Comparison of ENCODE assay signal across 8 cellular contexts in genomic region chr13:52968074-52968700, GRCh38.
DNase-seq lines count a peak whose midpoint lies in the region; ATAC-seq and TF ChIP-seq lines count a peak whose summit lies in the region.

No MANE protein-coding gene starts in this region.

- H3K4me1 ChIP-seq in CD4-positive, CD25-positive, alpha-beta regulatory T cell (ENCODE audit: control insufficient read depth, insufficient read depth, low read length, poor library complexity, severe bottlenecking) = no peaks in the 10 kb centered on the region
- no peaks in the 10 kb centered on the region for H3K4me1 ChIP-seq in lower lobe of right lung

- peak; percentile 60 to 71 for ATAC-seq in CD4-positive, CD25-positive, alpha-beta regulatory T cell (ENCODE audit: low read depth in 2 of 2)
- ATAC-seq in GM19351 (IDR thresholded peaks at IDR 0.05; ENCODE audit: unreplicated experiment) = peak; percentile 100
- ATAC-seq in HG03439 (IDR thresholded peaks at IDR 0.05; ENCODE audit: unreplicated experiment) = peak; percentile 93
- ATAC-seq in activated CD4-positive, alpha-beta T cell treated with anti-CD3 and anti-CD28 coated beads for 36 hours = peak; percentile 79
- ATAC-seq in lower lobe of right lung = peak; percentile 93 to 94

- no peaks in the 10 kb centered on the region for H3K27me3 Mint-ChIP-seq in CD4-positive, CD25-positive, alpha-beta regulatory T cell
- H3K27me3 Mint-ChIP-seq in activated CD4-positive, alpha-beta T cell treated with anti-CD3 and anti-CD28 coated beads for 36 hours = peaks cover 7% of the 10 kb centered on the region

- no peak overlapping the region for H3K4me3 Mint-ChIP-seq in CD4-positive, CD25-positive, alpha-beta regulatory T cell
- no peak overlapping the region for H3K4me3 Mint-ChIP-seq in activated CD4-positive, alpha-beta T cell treated with anti-CD3 and anti-CD28 coated beads for 36 hours

- no peaks in the 10 kb centered on the region for H3K36me3 ChIP-seq in CD4-positive, CD25-positive, alpha-beta regulatory T cell (ENCODE audit: control insufficient read depth, insufficient read depth, low read length)
- no peaks in the 10 kb centered on the region for H3K36me3 ChIP-seq in lower lobe of right lung

- POLR2A ChIA-PET in activated CD4-positive, alpha-beta T cell treated with anti-CD3 and anti-CD28 coated beads for 36 hours (lab: Charles Lee) = no interaction called here

- no peaks in the 10 kb centered on the region for H3K27me3 ChIP-seq in CD4-positive, CD25-positive, alpha-beta regulatory T cell (ENCODE audit: control insufficient read depth, insufficient read depth, low read length)
- H3K27me3 ChIP-seq in lower lobe of right lung (ENCODE audit: low read depth) = peaks cover 5% of the 10 kb centered on the region

- H3K9me3 ChIP-seq in CD4-positive, CD25-positive, alpha-beta regulatory T cell (ENCODE audit: control insufficient read depth in 2 of 2, low read length in 2 of 2) = no peaks in the 10 kb centered on the region
- no peaks in the 10 kb centered on the region for H3K9me3 ChIP-seq in lower lobe of right lung

- peak; percentile 90 for TF ChIP-seq CTCF in lower lobe of right lung (IDR thresholded peaks at IDR 0.05)

- no peak overlapping the region for H3K4me3 ChIP-seq in CD4-positive, CD25-positive, alpha-beta regulatory T cell (ENCODE audit: low read depth, low read length)
- H3K4me3 ChIP-seq in lower lobe of right lung = no peak overlapping the region

- peaks cover 0 to 3% (median 0%) of the 10 kb centered on the region in 4 donors for H3K4me1 Mint-ChIP-seq in CD4-positive, CD25-positive, alpha-beta regulatory T cell
- H3K4me1 Mint-ChIP-seq in activated CD4-positive, alpha-beta T cell treated with anti-CD3 and anti-CD28 coated beads for 36 hours = no peaks in the 10 kb centered on the region

- intact Hi-C loops in activated CD4-positive, alpha-beta T cell treated with anti-CD3 and anti-CD28 coated beads for 36 hours (cut with DNase I, micrococcal nuclease) = loop anchor here in 1 of 2 experiments (1.0 to 5.0 kb wide), 3 partner anchors 116 to 359 kb away; no protein-coding TSS in a partner anchor
- intact Hi-C loops in lower lobe of right lung (cut with DNase I) = no loop called here

- H3K27ac ChIP-seq in CD4-positive, CD25-positive, alpha-beta regulatory T cell (ENCODE audit: insufficient read depth, low read length, poor library complexity, severe bottlenecking) = no peak overlapping the region
- H3K27ac ChIP-seq in lower lobe of right lung = no peak overlapping the region

- no peaks in the 10 kb centered on the region for H3K9me3 Mint-ChIP-seq in CD4-positive, CD25-positive, alpha-beta regulatory T cell
- no peaks in the 10 kb centered on the region for H3K9me3 Mint-ChIP-seq in activated CD4-positive, alpha-beta T cell treated with anti-CD3 and anti-CD28 coated beads for 36 hours (ENCODE audit: low read depth)

- CTCF ChIA-PET in activated CD4-positive, alpha-beta T cell treated with anti-CD3 and anti-CD28 coated beads for 36 hours (lab: Charles Lee) = interaction anchor here (0.5 to 2.9 kb wide), 35 partner anchors 9 to 364 kb away, joined by 3 to 13 read pairs (median 4); no protein-coding TSS in a partner anchor

- H3K36me3 Mint-ChIP-seq in CD4-positive, CD25-positive, alpha-beta regulatory T cell = no peaks in the 10 kb centered on the region
- no peaks in the 10 kb centered on the region for H3K36me3 Mint-ChIP-seq in activated CD4-positive, alpha-beta T cell treated with anti-CD3 and anti-CD28 coated beads for 36 hours (ENCODE audit: low read depth)

- H3K27ac Mint-ChIP-seq in CD4-positive, CD25-positive, alpha-beta regulatory T cell = no peak overlapping the region
- no peak overlapping the region for H3K27ac Mint-ChIP-seq in activated CD4-positive, alpha-beta T cell treated with anti-CD3 and anti-CD28 coated beads for 36 hours

- DNase-seq in CD4-positive, CD25-positive, alpha-beta regulatory T cell = peak; percentile 22 to 74 (median 36)
- DNase-seq in NCI-H446 treated with DMSO at 0.1 percent for 48 hours (lab: John Stamatoyannopoulos, UW) (peak; percentile 14), dermis blood vessel endothelial cell (peak; percentile 79), lower lobe of right lung (peak; percentile 82)
- peak; percentile 80 for DNase-seq in activated CD4-positive, alpha-beta T cell treated with anti-CD3 and anti-CD28 coated beads for 36 hours
- DNase-seq in stimulated activated CD8-positive, alpha-beta memory T cell treated with anti-CD3 and anti-CD28 coated beads, Interleukin-15, amount 100 ng/mL, for 1 hour (ENCODE audit: low read depth) = peak; percentile 29

Comparison
In these comparisons a context has a peak if more than half of its experiments do, and no peak if none do; other contexts are left out.
1. DNase-seq: peak in every context shown above with its lines; median percentile 82 in lower lobe of right lung; 80 in activated CD4-positive, alpha-beta T cell treated with anti-CD3 and anti-CD28 coated beads for 36 hours; 79 in dermis blood vessel endothelial cell; 36 in CD4-positive, CD25-positive, alpha-beta regulatory T cell; 29 in stimulated activated CD8-positive, alpha-beta memory T cell treated with anti-CD3 and anti-CD28 coated beads, Interleukin-15, amount 100 ng/mL, for 1 hour; 14 in NCI-H446 treated with DMSO at 0.1 percent for 48 hours.